Comparison of ENCODE assay signal across 8 cellular contexts in genomic region chr10:24360286-24361127, GRCh38.
DNase-seq lines count a peak whose midpoint lies in the region; ATAC-seq and TF ChIP-seq lines count a peak whose summit lies in the region.

No MANE protein-coding gene starts in this region.

- H3K9me3 Mint-ChIP-seq in activated CD4-positive, alpha-beta T cell treated with anti-CD3 and anti-CD28 coated beads, Interleukin-2, amount 10 ng/mL, durations not matched to agents 24 days and 14 days = no peaks in the 10 kb centered on the region
- H3K9me3 Mint-ChIP-seq in CD8-positive, alpha-beta T cell = no peaks in the 10 kb centered on the region

- intact Hi-C loops in activated CD4-positive, alpha-beta T cell treated with anti-CD3 and anti-CD28 coated beads, Interleukin-2, amount 10 ng/mL, durations not matched to agents 24 days and 14 days (cut with micrococcal nuclease) = loop anchor here (1.0 to 5.0 kb wide), 3 partner anchors 143 to 368 kb away; no protein-coding TSS in a partner anchor
- intact Hi-C loops in CD8-positive, alpha-beta T cell (cut with DNase I, micrococcal nuclease) = loop anchor here (5.0 kb wide), 1 partner anchor 1203 kb away; no protein-coding TSS in a partner anchor

- TF ChIP-seq POLR2A in NB4 (IDR thresholded peaks at IDR 0.05; ENCODE audit: extremely low read depth, insufficient read length) = no peak

- peak; percentile 76 for DNase-seq in activated CD4-positive, alpha-beta T cell treated with anti-CD3 and anti-CD28 coated beads, Interleukin-2, amount 10 ng/mL, durations not matched to agents 24 days and 14 days
- no peak for DNase-seq in activated CD4-positive, alpha-beta T cell treated with anti-CD3 and anti-CD28 coated beads for 1 hour
- DNase-seq in NB4 (ENCODE audit: low read depth) = peak; percentile 48
- peak; percentile 48 to 58 for DNase-seq in activated CD4-positive, alpha-beta T cell treated with anti-CD3 and anti-CD28 coated beads, Interleukin-2, amount 50 U/mL, for 48 hours
- peak; percentile 40 for DNase-seq in foreskin melanocyte
- peak; percentile 68 for DNase-seq in pons (ENCODE audit: low spot score)
- DNase-seq in CD8-positive, alpha-beta T cell = no peak

- no peaks in the 10 kb centered on the region for H3K4me1 ChIP-seq in HEK293 (ENCODE audit: control insufficient read depth, insufficient read depth, low read length)
- H3K4me1 ChIP-seq in CD8-positive, alpha-beta T cell (ENCODE audit: insufficient read depth, low read length) = no peaks in the 10 kb centered on the region

- H3K27ac ChIP-seq in HEK293 (ENCODE audit: extremely low read depth, low read depth, low read length) = no peak overlapping the region
- no peak overlapping the region for H3K27ac ChIP-seq in CD8-positive, alpha-beta T cell (ENCODE audit: low read depth, low read length)

- CTCF ChIA-PET in HEK293 (lab: Yijun Ruan, JAX) = interaction anchor here (0.6 to 5.0 kb wide), 11 partner anchors 10 to 1553 kb away, joined by 3 to 32 read pairs (median 4); no protein-coding TSS in a partner anchor
- CTCF ChIA-PET in CD8-positive, alpha-beta T cell (lab: Charles Lee) = no interaction called here

- no peak for ATAC-seq in CD8-positive, alpha-beta T cell

- H3K27me3 Mint-ChIP-seq in activated CD4-positive, alpha-beta T cell treated with anti-CD3 and anti-CD28 coated beads, Interleukin-2, amount 10 ng/mL, durations not matched to agents 24 days and 14 days = no peaks in the 10 kb centered on the region
- no peaks in the 10 kb centered on the region for H3K27me3 Mint-ChIP-seq in CD8-positive, alpha-beta T cell (ENCODE audit: low read depth)

- TF ChIP-seq CTCF in HEK293 (tag by site-specific recombination; IDR thresholded peaks at IDR 0.05) (peak; percentile 55), NB4 (IDR thresholded peaks at IDR 0.05; ENCODE audit: low read depth, low read length) (peak; percentile 49)
- no peak for TF ChIP-seq CTCF in CD8-positive, alpha-beta T cell (IDR thresholded peaks at IDR 0.05)

- no peaks in the 10 kb centered on the region for H3K27me3 ChIP-seq in CD8-positive, alpha-beta T cell (ENCODE audit: insufficient read depth, low read length)

- no peaks in the 10 kb centered on the region for H3K36me3 Mint-ChIP-seq in activated CD4-positive, alpha-beta T cell treated with anti-CD3 and anti-CD28 coated beads, Interleukin-2, amount 10 ng/mL, durations not matched to agents 24 days and 14 days (ENCODE audit: low read depth)
- H3K36me3 Mint-ChIP-seq in CD8-positive, alpha-beta T cell = no peaks in the 10 kb centered on the region

- no peaks in the 10 kb centered on the region for H3K36me3 ChIP-seq in HEK293 (ENCODE audit: control insufficient read depth in 2 of 2, insufficient read depth in 1 of 2, low read length in 2 of 2)
- no peaks in the 10 kb centered on the region for H3K36me3 ChIP-seq in CD8-positive, alpha-beta T cell (ENCODE audit: insufficient read depth, low read length)

- no peak overlapping the region for H3K27ac Mint-ChIP-seq in activated CD4-positive, alpha-beta T cell treated with anti-CD3 and anti-CD28 coated beads, Interleukin-2, amount 10 ng/mL, durations not matched to agents 24 days and 14 days
- no peak overlapping the region for H3K27ac Mint-ChIP-seq in CD8-positive, alpha-beta T cell

- no peaks in the 10 kb centered on the region for H3K4me1 Mint-ChIP-seq in activated CD4-positive, alpha-beta T cell treated with anti-CD3 and anti-CD28 coated beads, Interleukin-2, amount 10 ng/mL, durations not matched to agents 24 days and 14 days
- no peaks in the 10 kb centered on the region for H3K4me1 Mint-ChIP-seq in CD8-positive, alpha-beta T cell (ENCODE audit: low read depth)

- H3K4me3 Mint-ChIP-seq in activated CD4-positive, alpha-beta T cell treated with anti-CD3 and anti-CD28 coated beads, Interleukin-2, amount 10 ng/mL, durations not matched to agents 24 days and 14 days = no peak overlapping the region
- H3K4me3 Mint-ChIP-seq in CD8-positive, alpha-beta T cell = no peak overlapping the region

- POLR2A ChIA-PET in HEK293 (lab: Yijun Ruan, JAX) = no interaction called here
- POLR2A ChIA-PET in CD8-positive, alpha-beta T cell (lab: Charles Lee) = no interaction called here

- no peaks in the 10 kb centered on the region for H3K9me3 ChIP-seq in HEK293 (ENCODE audit: control insufficient read depth, insufficient read depth, low read depth, low read length)
- H3K9me3 ChIP-seq in CD8-positive, alpha-beta T cell (ENCODE audit: low read length) = no peaks in the 10 kb centered on the region

- no peak overlapping the region for H3K4me3 ChIP-seq in HEK293 (ENCODE audit: low read depth, low read length)
- no peak overlapping the region for H3K4me3 ChIP-seq in NB4 (ENCODE audit: low read depth, low read length)
- no peak overlapping the region for H3K4me3 ChIP-seq in CD8-positive, alpha-beta T cell (ENCODE audit: low read depth, low read length)

TF ChIP-seq in HEK293, 187 proteins besides CTCF, POLR2A, EP300 and RAD21:
- no peak for TF ChIP-seq ZBTB8A (tag by site-specific recombination; IDR thresholded peaks at IDR 0.05)
- TF ChIP-seq ZNF660 (tag by site-specific recombination; IDR thresholded peaks at IDR 0.05) = peak; percentile 80; the same call in 1 of the 2 replicates
- peak; percentile 74 for TF ChIP-seq ZNF654 (tag by site-specific recombination; IDR thresholded peaks at IDR 0.05; ENCODE audit: low read depth)
- peak; percentile 14 for TF ChIP-seq ZNF510 (tag by site-specific recombination; IDR thresholded peaks at IDR 0.05; ENCODE audit: insufficient replicate concordance)

Comparison
In these comparisons a context has a peak if more than half of its experiments do, and no peak if none do; other contexts are left out.
1. DNase-seq: peak in activated CD4-positive, alpha-beta T cell treated with anti-CD3 and anti-CD28 coated beads, Interleukin-2, amount 10 ng/mL, durations not matched to agents 24 days and 14 days (single experiment), NB4 (single experiment), activated CD4-positive, alpha-beta T cell treated with anti-CD3 and anti-CD28 coated beads, Interleukin-2, amount 50 U/mL, for 48 hours (2 of 2), foreskin melanocyte (single experiment) and pons (single experiment); none in activated CD4-positive, alpha-beta T cell treated with anti-CD3 and anti-CD28 coated beads for 1 hour (single experiment) and CD8-positive, alpha-beta T cell (0 of 7).